ENCODE assay signal across 19 cellular contexts in the genomic region with DNA sequence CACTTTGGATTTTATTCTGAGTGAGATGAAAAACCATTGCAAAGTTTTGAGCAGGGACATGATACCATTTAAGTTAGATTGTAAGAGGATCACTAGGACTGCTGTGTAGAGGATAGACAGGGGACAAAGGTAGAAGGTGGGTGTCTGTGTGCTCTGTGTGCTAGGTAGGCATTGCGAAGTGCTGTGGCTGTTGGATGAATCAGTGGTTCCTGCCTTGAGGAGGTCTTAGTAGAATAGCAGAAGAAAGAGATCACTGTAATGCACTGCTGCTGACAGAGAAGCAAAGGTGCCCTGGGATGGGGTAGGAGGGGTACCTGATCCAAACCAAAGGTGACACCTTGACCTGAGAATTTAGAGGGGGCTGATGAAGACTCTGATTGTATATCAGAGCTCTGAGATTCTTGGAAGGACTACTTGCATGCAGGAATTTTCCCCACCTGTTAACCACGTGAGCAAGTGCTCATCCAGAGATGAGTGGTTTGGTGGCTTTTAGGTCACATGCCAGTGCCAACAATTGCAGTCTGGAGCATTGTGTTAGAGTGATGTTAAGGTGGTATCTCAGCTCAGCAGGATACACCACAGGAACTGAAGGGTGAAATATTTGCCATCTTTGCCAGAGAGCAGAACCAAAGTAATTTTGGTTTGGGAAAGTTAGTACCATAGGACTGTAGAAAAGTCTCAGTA. TPM values are rescaled to one million over a fixed set of nuclear protein-coding genes. Genes with fewer than 3 reads are reported as not detected.
"Had no signal": no experiment of that assay in that cellular context is flagged by ENCODE, and none has a peak within 500 bp of the region (broad histone marks: within the 10 kb centered on the region; RNA-seq: fewer than 3 reads in every experiment).

No MANE protein-coding gene starts in this region.

- H3K9me3 Mint-ChIP-seq: memory B cell; natural killer cell treated with Interleukin-12 subunit alpha and Interleukin-12 subunit beta and Interleukin-15 and Interleukin-18, amount 100 ng/mL, for 72 hours; stimulated activated naive B cell treated with anti-CD40 and anti-IgM and Interleukin-4, amounts not matched to agents 10 μg/mL and 1 μg/mL and 100 μg/mL, for 72 hours; stimulated activated naive CD8-positive, alpha-beta T cell treated with anti-CD3 and anti-CD28 coated beads, Interleukin-15, amount 100 ng/mL, for 72 hours had no signal

- H3K4me3 Mint-ChIP-seq: memory B cell; mesothelial cell of epicardium; natural killer cell treated with Interleukin-12 subunit alpha and Interleukin-12 subunit beta and Interleukin-15 and Interleukin-18, amount 100 ng/mL, for 72 hours; neural progenitor cell; stimulated activated naive B cell treated with anti-CD40 and anti-IgM and Interleukin-4, amounts not matched to agents 10 μg/mL and 1 μg/mL and 100 μg/mL, for 72 hours; stimulated activated naive CD8-positive, alpha-beta T cell treated with anti-CD3 and anti-CD28 coated beads, Interleukin-15, amount 100 ng/mL, for 72 hours had no signal

- H3K4me2 ChIP-seq: hepatocyte, neural progenitor cell had no signal

- H3K27me3 ChIP-seq: dorsolateral prefrontal cortex, hepatocyte, neural progenitor cell, pancreas had no signal

- H3K36me3 Mint-ChIP-seq: memory B cell; natural killer cell treated with Interleukin-12 subunit alpha and Interleukin-12 subunit beta and Interleukin-15 and Interleukin-18, amount 100 ng/mL, for 72 hours; stimulated activated naive B cell treated with anti-CD40 and anti-IgM and Interleukin-4, amounts not matched to agents 10 μg/mL and 1 μg/mL and 100 μg/mL, for 72 hours had no signal

- H3K27ac ChIP-seq: dorsolateral prefrontal cortex, hepatocyte, neural progenitor cell, pancreas, thoracic aorta had no signal

- ATAC-seq: natural killer cell treated with Interleukin-12 subunit alpha and Interleukin-12 subunit beta and Interleukin-15 and Interleukin-18, amount 100 ng/mL, for 72 hours; pancreas; right cardiac atrium; stimulated activated naive B cell treated with anti-CD40 and anti-IgM and Interleukin-4, amounts not matched to agents 10 μg/mL and 1 μg/mL and 100 μg/mL, for 72 hours; stimulated activated naive CD8-positive, alpha-beta T cell treated with anti-CD3 and anti-CD28 coated beads, Interleukin-15, amount 100 ng/mL, for 72 hours had no signal

- H3K9ac ChIP-seq: neural progenitor cell had no signal

- DNase-seq: cortex of kidney; dorsolateral prefrontal cortex; effector CD8-positive, alpha-beta T cell; foreskin melanocyte; head of caudate nucleus; nucleus accumbens; pancreas; right cardiac atrium; stimulated activated CD4-positive, alpha-beta T cell treated with anti-CD3 and anti-CD28 coated beads, Interleukin-4, amount 100 ng/mL, for 24 hours; stimulated activated naive B cell treated with anti-CD40 and anti-IgM and Interleukin-4, amounts not matched to agents 10 μg/mL and 1 μg/mL and 100 μg/mL, for 72 hours; stimulated activated naive CD8-positive, alpha-beta T cell treated with anti-CD3 and anti-CD28 coated beads, Interleukin-15, amount 100 ng/mL, for 72 hours; trophoblast cell had no signal

- H2AFZ ChIP-seq: hepatocyte, neural progenitor cell had no signal

- H3K27me3 Mint-ChIP-seq: progenitor cell of endocrine pancreas had no signal

- H3K4me1 ChIP-seq: pancreas had no signal

- H3K4me3 ChIP-seq: dorsolateral prefrontal cortex, hepatocyte, neural progenitor cell, pancreas, thoracic aorta had no signal

- H3K9me3 ChIP-seq: pancreas, thoracic aorta had no signal

- H3K27ac Mint-ChIP-seq: memory B cell; mesothelial cell of epicardium; natural killer cell treated with Interleukin-12 subunit alpha and Interleukin-12 subunit beta and Interleukin-15 and Interleukin-18, amount 100 ng/mL, for 72 hours; neural progenitor cell; progenitor cell of endocrine pancreas; stimulated activated naive B cell treated with anti-CD40 and anti-IgM and Interleukin-4, amounts not matched to agents 10 μg/mL and 1 μg/mL and 100 μg/mL, for 72 hours; stimulated activated naive CD8-positive, alpha-beta T cell treated with anti-CD3 and anti-CD28 coated beads, Interleukin-15, amount 100 ng/mL, for 72 hours had no signal

- H3K4me1 Mint-ChIP-seq: memory B cell; mesothelial cell of epicardium; neural progenitor cell; stimulated activated naive B cell treated with anti-CD40 and anti-IgM and Interleukin-4, amounts not matched to agents 10 μg/mL and 1 μg/mL and 100 μg/mL, for 72 hours; stimulated activated naive CD8-positive, alpha-beta T cell treated with anti-CD3 and anti-CD28 coated beads, Interleukin-15, amount 100 ng/mL, for 72 hours had no signal

- H3K36me3 ChIP-seq: pancreas, thoracic aorta had no signal

RNA-seq across cellular contexts. Expression of a gene that starts 10.8 kb away (rescaled TPM):
- total RNA-seq: natural killer cell treated with Interleukin-12 subunit alpha and Interleukin-12 subunit beta and Interleukin-15 and Interleukin-18, amount 100 ng/mL, for 72 hours had no signal
